Comparison of ENCODE assay signal across 9 cellular contexts in genomic region chr3:119598410-119599098, GRCh38. TPM values are rescaled to one million over a fixed set of nuclear protein-coding genes. Genes with fewer than 3 reads are reported as not detected.
DNase-seq lines count a peak whose midpoint lies in the region; ATAC-seq and TF ChIP-seq lines count a peak whose summit lies in the region.
"Had no signal": no experiment of that assay in that cellular context is flagged by ENCODE, and none has a peak within 500 bp of the region (broad histone marks: within the 10 kb centered on the region; RNA-seq: fewer than 3 reads in every experiment).

No MANE protein-coding gene starts in this region.

- H3K4me3 Mint-ChIP-seq in progenitor cell of endocrine pancreas (ENCODE audit: low read depth): no peak overlapping the region

- H3K27ac ChIP-seq in gastrocnemius medialis (peak overlapping the region; percentile 80 to 90 (median 87)), adrenal gland (no peak overlapping the region)
- H3K27ac ChIP-seq: SK-N-MC had no signal

- no peak for TF ChIP-seq POLR2A in gastrocnemius medialis (IDR thresholded peaks at IDR 0.05)
- no peak for TF ChIP-seq POLR2A in adrenal gland (IDR thresholded peaks at IDR 0.05)

- no peak overlapping the region for H3K27ac Mint-ChIP-seq in progenitor cell of endocrine pancreas

- H3K4me3 ChIP-seq in gastrocnemius medialis (no peak overlapping the region), adrenal gland (no peak overlapping the region)
- H3K4me3 ChIP-seq: SK-N-MC had no signal

- no peaks in the 10 kb centered on the region for H3K36me3 Mint-ChIP-seq in progenitor cell of endocrine pancreas (ENCODE audit: insufficient read depth)

- 90 to 96% (median 94%) methylated on average over 1 of the region's 1 CpG for WGBS in adrenal gland, 4 donors

- H3K36me3 ChIP-seq in gastrocnemius medialis: no peaks in the 10 kb centered on the region
- H3K36me3 ChIP-seq in adrenal gland (replicated peaks in 1 of 2): no peaks in the 10 kb centered on the region

- H3K27me3 Mint-ChIP-seq in progenitor cell of endocrine pancreas: peaks cover 11% of the 10 kb centered on the region

- in situ Hi-C loops in gastrocnemius medialis (cut with MboI; ENCODE audit: low sequenced_read_pairs in 4 of 4): no loop called here

- no peak for TF ChIP-seq CTCF in gastrocnemius medialis (IDR thresholded peaks at IDR 0.05 in 4 of 5, conservative IDR thresholded peaks at IDR 0.05 in 1 of 5)
- no peak for TF ChIP-seq CTCF in progenitor cell of endocrine pancreas (IDR thresholded peaks at IDR 0.05; ENCODE audit: unreplicated experiment)
- no peak for TF ChIP-seq CTCF in adrenal gland (IDR thresholded peaks at IDR 0.05)

- DNase-seq in gastrocnemius medialis (no peak), progenitor cell of endocrine pancreas (ENCODE audit: low spot score, unreplicated experiment) (no peak), DMS153 treated with DMSO at 0.1 percent for 48 hours (lab: John Stamatoyannopoulos, UW; ENCODE audit: unreplicated experiment) (no peak), adrenal gland (no peak)
- DNase-seq: NCI-H2081 treated with DMSO at 0.1 percent for 48 hours had no signal

- ATAC-seq in GM18867 (IDR thresholded peaks at IDR 0.05; ENCODE audit: unreplicated experiment): peak; percentile 32
- peak; percentile 41 for ATAC-seq in GM21515 (IDR thresholded peaks at IDR 0.05; ENCODE audit: unreplicated experiment)
- peak; percentile 45 for ATAC-seq in HG03342 (IDR thresholded peaks at IDR 0.05; ENCODE audit: unreplicated experiment)
- ATAC-seq in gastrocnemius medialis: no peak

- H3K9me3 Mint-ChIP-seq in progenitor cell of endocrine pancreas (ENCODE audit: low read depth): no peaks in the 10 kb centered on the region

- H3K4me1 ChIP-seq in gastrocnemius medialis: peaks cover 40 to 46% of the 10 kb centered on the region in 2 donors
- peaks cover 8 to 20% of the 10 kb centered on the region in 2 donors for H3K4me1 ChIP-seq in adrenal gland (replicated peaks in 1 of 2)

- intact Hi-C loops in gastrocnemius medialis (cut with DNase I; ENCODE audit: low total_unique reads): loop anchor here (5.0 kb wide), 1 partner anchor 79 kb away; the partner anchor contains the start of gene COX17
- intact Hi-C loops in adrenal gland (cut with DNase I): loop anchor here in 1 of 2 donors (10.0 kb wide), 1 partner anchor 86 kb away; no protein-coding TSS in a partner anchor

- H3K4me1 Mint-ChIP-seq in progenitor cell of endocrine pancreas (ENCODE audit: low read depth): peaks cover 14% of the 10 kb centered on the region

- H3K9me3 ChIP-seq in gastrocnemius medialis: no peaks in the 10 kb centered on the region
- H3K9me3 ChIP-seq in adrenal gland (replicated peaks in 1 of 3): no peaks in the 10 kb centered on the region

- H3K27me3 ChIP-seq in gastrocnemius medialis (no peaks in the 10 kb centered on the region), adrenal gland (no peaks in the 10 kb centered on the region)

RNA-seq across cellular contexts. Expression of gene PLA1A, which starts 0.9 kb away (rescaled TPM):
- total RNA-seq in gastrocnemius medialis (1 to 10 TPM in 3 of 4 donors, under 1 TPM in 1; 0.97 to 9.6 (median 3.2) TPM), progenitor cell of endocrine pancreas (0.18 TPM in 1 of 2 replicates, not detected in the other), adrenal gland (1 to 10 TPM in 2 of 8 donors, under 1 TPM in 6; 0.28 to 1.4 (median 0.72) TPM)
- 1 to 10 TPM in 2 of 3 donors, under 1 TPM in 1; 0.53 to 2.0 (median 1.4) TPM for polyA plus RNA-seq in adrenal gland

RNA-seq across cellular contexts. Expression of gene ADPRH, which starts 19.3 kb away (rescaled TPM):
- total RNA-seq in gastrocnemius medialis (10 to 100 TPM in 2 of 4 donors, 1 to 10 TPM in 2; 8.2 to 15.3 (median 10.3) TPM), progenitor cell of endocrine pancreas (3.4 and 3.7 TPM in 2 replicates), adrenal gland (10 to 100 TPM; 11.1 to 15.3 (median 13.8) TPM)
- polyA plus RNA-seq in adrenal gland: 10 to 100 TPM in 1 of 3 donors, 1 to 10 TPM in 2; 3.5 to 13.5 (median 6.6) TPM

RNA-seq across cellular contexts. Expression of gene CD80, which starts 39.1 kb away (rescaled TPM):
- total RNA-seq in gastrocnemius medialis (under 1 TPM in 1 of 4 donors, not detected in 3; 0.13 TPM), progenitor cell of endocrine pancreas (0.20 and 0.24 TPM in 2 replicates), adrenal gland (1 to 10 TPM in 2 of 8 donors, under 1 TPM in 5, not detected in 1; 0.28 to 2.0 (median 0.79) TPM)
- under 1 TPM; 0.07 to 0.55 (median 0.16) TPM for polyA plus RNA-seq in adrenal gland

Comparison
In these comparisons a context has a peak if more than half of its experiments do, and no peak if none do; other contexts are left out.
1. ATAC-seq: peak in GM18867 (single experiment), GM21515 (single experiment) and HG03342 (single experiment); none in gastrocnemius medialis (0 of 2).
2. H3K27ac ChIP-seq: peak in gastrocnemius medialis (4 of 4); none in adrenal gland (0 of 5).